Comparison of ENCODE assay signal across 20 cellular contexts in the genomic region with DNA sequence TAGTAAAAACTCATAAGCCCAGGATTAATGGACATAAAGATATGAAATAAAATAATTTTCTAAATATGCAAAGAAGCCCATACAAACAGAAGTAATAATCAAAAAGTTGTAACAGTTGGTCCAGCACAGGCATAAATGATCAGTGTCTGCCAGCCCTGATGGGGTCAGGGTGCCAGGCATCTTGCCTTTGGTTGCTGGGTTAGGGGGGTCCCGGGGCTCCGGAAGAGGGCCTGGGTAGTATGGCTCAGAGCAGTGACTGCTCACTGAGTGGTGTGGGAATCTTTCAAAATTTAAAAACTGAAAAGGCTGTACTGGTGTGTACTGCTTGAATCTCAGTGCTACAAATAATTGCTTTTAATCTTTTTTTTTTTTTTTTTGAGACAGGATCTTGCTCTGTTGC. TPM values are rescaled to one million over a fixed set of nuclear protein-coding genes. Genes with fewer than 3 reads are reported as not detected.
DNase-seq lines count a peak whose midpoint lies in the region; ATAC-seq, FAIRE-seq and TF ChIP-seq lines count a peak whose summit lies in the region.
"Had no signal": no experiment of that assay in that cellular context is flagged by ENCODE, and none has a peak within 500 bp of the region (broad histone marks: within the 10 kb centered on the region; RNA-seq: fewer than 3 reads in every experiment).

No MANE protein-coding gene starts in this region.

- H3K4me3 ChIP-seq in liver (ENCODE audit: low read depth in 1 of 3, low read length in 3 of 3) (no peak overlapping the region), HepG2 (replicated peaks in 1 of 3; ENCODE audit: insufficient read depth in 1 of 3, low read depth in 2 of 3, low read length in 3 of 3) (peak overlapping the region in 1 of 3 experiments; percentile 68; a peak in 1 of 6 replicates), endothelial cell of umbilical vein (replicated peaks in 1 of 3; ENCODE audit: insufficient read depth in 1 of 3, low read depth in 1 of 3, low read length in 3 of 3) (no peak overlapping the region), sigmoid colon (no peak overlapping the region)

- H4K20me1 ChIP-seq in HepG2 (ENCODE audit: insufficient read depth, low read length), result no peaks in the 10 kb centered on the region
- H4K20me1 ChIP-seq in endothelial cell of umbilical vein (replicated peaks; ENCODE audit: control insufficient read depth, extremely low read depth, insufficient read depth, low read length), result no peaks in the 10 kb centered on the region

- H3K27ac Mint-ChIP-seq in CD4-positive, alpha-beta T cell, result no peak overlapping the region

- dilution Hi-C loops in endothelial cell of umbilical vein (cut with MboI; ENCODE audit: extremely low pct_ligation_motif_present, low sequenced_read_pairs), result no loop called here

- peak overlapping the region; percentile 76 to 95 for H3K27ac ChIP-seq in liver (ENCODE audit: low read depth in 1 of 2, low read length in 2 of 2)
- H3K27ac ChIP-seq in HepG2 (ENCODE audit: extremely low read length, insufficient read depth, low read length), result no peak overlapping the region
- H3K27ac ChIP-seq in endothelial cell of umbilical vein (ENCODE audit: insufficient read depth, low read depth, low read length), result no peak overlapping the region
- H3K27ac ChIP-seq in sigmoid colon, result peak overlapping the region; percentile 80 to 84 (median 82)
- no peak overlapping the region for H3K27ac ChIP-seq in CD4-positive, alpha-beta T cell (ENCODE audit: low read depth, low read length)

- ATAC-seq in HepG2, result no peak
- no peak for ATAC-seq in HG03175 (IDR thresholded peaks at IDR 0.05; ENCODE audit: unreplicated experiment)
- no peak for ATAC-seq in HG02973 (IDR thresholded peaks at IDR 0.05; ENCODE audit: unreplicated experiment)
- no peak for ATAC-seq in CD4-positive, alpha-beta T cell (ENCODE audit: poor library complexity)

- 94% methylated on average over 2 of the region's 2 CpGs for WGBS in liver
- WGBS in HepG2 (ENCODE audit: low lambda C conversion rate), result 82% methylated on average over 2 of the region's 2 CpGs
- WGBS in sigmoid colon, 2 donors, result 96 to 98% methylated on average over 2 of the region's 2 CpGs

- TF ChIP-seq POLR2A in HepG2 (IDR thresholded peaks at IDR 0.05; ENCODE audit: insufficient read depth in 1 of 2, low read depth in 2 of 2, low read length in 2 of 2) (no peak), endothelial cell of umbilical vein (IDR thresholded peaks at IDR 0.05; ENCODE audit: low read depth, low read length) (no peak), sigmoid colon (IDR thresholded peaks at IDR 0.05) (no peak)

- H3K36me3 ChIP-seq in liver (ENCODE audit: control insufficient read depth in 4 of 4, insufficient read depth in 3 of 4, low read depth in 1 of 4, low read length in 3 of 4) (no peaks in the 10 kb centered on the region), HepG2 (replicated peaks in 1 of 2; ENCODE audit: control insufficient read depth in 1 of 2, insufficient read depth in 2 of 2, low read length in 2 of 2) (no peaks in the 10 kb centered on the region), endothelial cell of umbilical vein (ENCODE audit: control insufficient read depth in 2 of 2, extremely low read depth in 1 of 2, insufficient read depth in 2 of 2, low read length in 2 of 2) (no peaks in the 10 kb centered on the region), sigmoid colon (no peaks in the 10 kb centered on the region)
- H3K36me3 ChIP-seq: brain microvascular endothelial cell, MG63, prostate gland had no signal

- H3K36me3 Mint-ChIP-seq in CD4-positive, alpha-beta T cell (ENCODE audit: low read depth), result no peaks in the 10 kb centered on the region
- H3K36me3 Mint-ChIP-seq: stimulated activated effector memory CD8-positive, alpha-beta T cell treated with anti-CD3 and anti-CD28 coated beads, Interleukin-12 subunit alpha, Interleukin-12 subunit beta, amount 100 ng/mL, for 72 hours had no signal

- H3K9me3 Mint-ChIP-seq in CD4-positive, alpha-beta T cell, result no peaks in the 10 kb centered on the region
- H3K9me3 Mint-ChIP-seq: nephron; stimulated activated effector memory CD8-positive, alpha-beta T cell treated with anti-CD3 and anti-CD28 coated beads, Interleukin-12 subunit alpha, Interleukin-12 subunit beta, amount 100 ng/mL, for 72 hours had no signal

- H3K4me1 ChIP-seq in liver (ENCODE audit: control insufficient read depth in 4 of 4, insufficient read depth in 4 of 4, low read length in 3 of 4) (peaks cover 4 to 23% (median 13%) of the 10 kb centered on the region in 4 donors), HepG2 (ENCODE audit: insufficient read depth, low read length) (peaks cover 84% of the 10 kb centered on the region), endothelial cell of umbilical vein (ENCODE audit: control insufficient read depth, extremely low read depth, insufficient read depth, low read length) (peaks cover 20% of the 10 kb centered on the region), sigmoid colon (peaks cover 0 to 18% (median 15%) of the 10 kb centered on the region in 4 donors)
- H3K4me1 ChIP-seq: prostate gland had no signal

- CTCF ChIA-PET in HepG2 (lab: Yijun Ruan, JAX; ENCODE audit: low intra/inter-chr PET ratio, low total read pairs), result no interaction called here
- CTCF ChIA-PET in endothelial cell of umbilical vein (lab: Charles Lee), result interaction anchor here (1.3 to 2.6 kb wide), 2 partner anchors 9 to 53 kb away, joined by 3 to 13 read pairs; no protein-coding TSS in a partner anchor
- CTCF ChIA-PET in CD4-positive, alpha-beta T cell (lab: Charles Lee), result no interaction called here

- H3K9ac ChIP-seq in liver (ENCODE audit: low read depth in 1 of 2, low read length in 2 of 2), result no peak overlapping the region
- no peak overlapping the region for H3K9ac ChIP-seq in HepG2 (ENCODE audit: insufficient read depth, low read depth, low read length)
- no peak overlapping the region for H3K9ac ChIP-seq in endothelial cell of umbilical vein (replicated peaks; ENCODE audit: extremely low read depth, insufficient read depth, low read length)

- TF ChIP-seq RAD21 in liver (IDR thresholded peaks at IDR 0.05), result no peak
- TF ChIP-seq RAD21 in HepG2 (CRISPR knock-in tag; IDR thresholded peaks at IDR 0.05), result no peak

- in situ Hi-C loops in HepG2 (cut with HindIII; ENCODE audit: extremely low pct_ligation_motif_present, low pct_unique_long_range_greater_than_20kb), result loop anchor here (5.0 to 25.0 kb wide), 2 partner anchors 225 to 705 kb away; no protein-coding TSS in a partner anchor

- BruUV-seq in HepG2 (replicated peaks; lab: Mats Ljungman, UMichigan), result no TSS peak
- BruUV-seq in endothelial cell of umbilical vein (replicated peaks; lab: Mats Ljungman, UMichigan), result no TSS peak

- H3K79me2 ChIP-seq in HepG2 (ENCODE audit: insufficient read depth, low read length) (no peaks in the 10 kb centered on the region), endothelial cell of umbilical vein (ENCODE audit: control insufficient read depth, insufficient read depth, low read length) (no peaks in the 10 kb centered on the region)

- no peak for FAIRE-seq in HepG2 (lab: Jason Lieb, UNC)
- no peak for FAIRE-seq in endothelial cell of umbilical vein (lab: Jason Lieb, UNC)
- FAIRE-seq: GM18507 had no signal

- H3K4me1 Mint-ChIP-seq in CD4-positive, alpha-beta T cell (ENCODE audit: low read depth), result peaks cover 21% of the 10 kb centered on the region

- no peaks in the 10 kb centered on the region for H3K27me3 Mint-ChIP-seq in CD4-positive, alpha-beta T cell

- H3K9me3 ChIP-seq in liver (ENCODE audit: control insufficient read depth in 4 of 4, low read length in 3 of 4) (no peaks in the 10 kb centered on the region), HepG2 (ENCODE audit: low read length) (no peaks in the 10 kb centered on the region), endothelial cell of umbilical vein (replicated peaks; ENCODE audit: control insufficient read depth, insufficient read depth, low read length) (no peaks in the 10 kb centered on the region), sigmoid colon (no peaks in the 10 kb centered on the region)
- no peaks in the 10 kb centered on the region for H3K9me3 ChIP-seq in CD4-positive, alpha-beta T cell (ENCODE audit: control insufficient read depth, low read length)
- H3K9me3 ChIP-seq: MG63, prostate gland had no signal

- POLR2A ChIA-PET in HepG2 (lab: Yijun Ruan, JAX), result no interaction called here
- POLR2A ChIA-PET in endothelial cell of umbilical vein (lab: Charles Lee), result interaction anchor here (0.7 to 1.5 kb wide), 3 partner anchors 10 to 27 kb away, joined by 3 to 6 read pairs (median 4); no protein-coding TSS in a partner anchor
- POLR2A ChIA-PET in CD4-positive, alpha-beta T cell (lab: Charles Lee), result no interaction called here

- TF ChIP-seq CTCF in liver (IDR thresholded peaks at IDR 0.05; ENCODE audit: low read depth, low read length, missing input control), result no peak
- no peak for TF ChIP-seq CTCF in HepG2 (CRISPR knock-in tag; IDR thresholded peaks at IDR 0.05)
- no peak for TF ChIP-seq CTCF in endothelial cell of umbilical vein (IDR thresholded peaks at IDR 0.05; ENCODE audit: extremely low read depth in 1 of 2, insufficient read depth in 1 of 2, low read depth in 1 of 2, low read length in 2 of 2)
- no peak for TF ChIP-seq CTCF in sigmoid colon (IDR thresholded peaks at IDR 0.05)
- no peak for TF ChIP-seq CTCF in CD4-positive, alpha-beta T cell (IDR thresholded peaks at IDR 0.05)

- H2AFZ ChIP-seq in HepG2 (ENCODE audit: low read length) (no peak overlapping the region), endothelial cell of umbilical vein (ENCODE audit: low read depth, low read length) (no peak overlapping the region)

- intact Hi-C loops in HepG2 (cut with micrococcal nuclease; ENCODE audit: unreplicated experiment) (loop anchor here (5.0 kb wide), 1 partner anchor 80 kb away; no protein-coding TSS in a partner anchor), endothelial cell of umbilical vein (cut with micrococcal nuclease) (no loop called here), sigmoid colon (cut with DNase I) (loop anchor here (5.0 kb wide), 1 partner anchor 50 kb away; no protein-coding TSS in a partner anchor)
- intact Hi-C loops in CD4-positive, alpha-beta T cell (cut with DNase I, micrococcal nuclease), result no loop called here

- no peaks in the 10 kb centered on the region for H3K9me1 ChIP-seq in endothelial cell of umbilical vein (replicated peaks; ENCODE audit: control insufficient read depth, extremely low read depth, insufficient read depth, low read length)

- no peak overlapping the region for H3K4me2 ChIP-seq in HepG2 (ENCODE audit: low read depth, low read length)
- H3K4me2 ChIP-seq in endothelial cell of umbilical vein (ENCODE audit: insufficient read depth, low read length), result peak overlapping the region; percentile 38

- no peak for TF ChIP-seq EP300 in HepG2 (IDR thresholded peaks at IDR 0.05; ENCODE audit: low read depth in 2 of 2, low read length in 2 of 2)
- TF ChIP-seq EP300 in HepG2 (CRISPR knock-in tag; IDR thresholded peaks at IDR 0.05; ENCODE audit: borderline replicate concordance), result no peak
- TF ChIP-seq EP300 in sigmoid colon (IDR thresholded peaks at IDR 0.05), result no peak

- DNase-seq in HepG2 (ENCODE audit: low spot score), result no peak
- DNase-seq in endothelial cell of umbilical vein (ENCODE audit: low read depth, low spot score), result no peak
- no peak for DNase-seq in sigmoid colon
- no peak for DNase-seq in D341Med (ENCODE audit: low spot score)
- DNase-seq in CD4-positive, alpha-beta T cell, result no peak
- DNase-seq: activated CD4-positive, alpha-beta T cell treated with anti-CD3 and anti-CD28 coated beads, Interleukin-2, amount 50 U/mL, for 48 hours; activated naive CD4-positive, alpha-beta T cell; activated T-cell treated with anti-CD3 and anti-CD28 coated beads for 4 hours; brain microvascular endothelial cell; glutamatergic neuron; mesendoderm; MG63; NCI-H1694 treated with DMSO at 0.1 percent for 48 hours had no signal

- no peak overlapping the region for H3K4me3 Mint-ChIP-seq in CD4-positive, alpha-beta T cell
- H3K4me3 Mint-ChIP-seq: nephron had no signal

- H3K27me3 ChIP-seq in liver (ENCODE audit: control insufficient read depth in 4 of 4, insufficient read depth in 4 of 4, low read length in 3 of 4) (no peaks in the 10 kb centered on the region), HepG2 (ENCODE audit: control insufficient read depth in 1 of 2, insufficient read depth in 2 of 2, low read length in 2 of 2) (no peaks in the 10 kb centered on the region), endothelial cell of umbilical vein (ENCODE audit: control insufficient read depth in 2 of 2, insufficient read depth in 2 of 2, low read length in 2 of 2) (no peaks in the 10 kb centered on the region), sigmoid colon (no peaks in the 10 kb centered on the region)
- no peaks in the 10 kb centered on the region for H3K27me3 ChIP-seq in CD4-positive, alpha-beta T cell (ENCODE audit: control insufficient read depth, insufficient read depth, low read length)
- H3K27me3 ChIP-seq: brain microvascular endothelial cell, MG63 had no signal

RNA-seq across cellular contexts. Expression of a gene that starts 7.7 kb away (rescaled TPM):
- total RNA-seq in liver, result 10 to 100 TPM; 86.0 to 97.0 TPM
- 10 to 100 TPM; 22.7 to 26.5 TPM for polyA plus RNA-seq in liver
- total RNA-seq in HepG2 (2016; rRNA removed; fragmentation: Illumina TruSeq; extraction: Trizol), result 136 and 167 TPM in 2 replicates
- 33.5 and 40.4 TPM in 2 replicates for total RNA-seq in HepG2 (2016; cell fraction: cytosol; rRNA removed; fragmentation: Illumina TruSeq; extraction: Trizol; ENCODE audit: low read depth)
- 141 and 159 TPM in 2 replicates for total RNA-seq in HepG2 (2016; cell fraction: insoluble cytoplasmic fraction; rRNA removed; fragmentation: Illumina TruSeq; extraction: Trizol)
- 82.9 and 85.6 TPM in 2 replicates for total RNA-seq in HepG2 (2016; cell fraction: membrane; rRNA removed; fragmentation: Illumina TruSeq; extraction: Trizol)
- total RNA-seq in HepG2 (2016; cell fraction: nucleus; rRNA removed; fragmentation: Illumina TruSeq; extraction: Trizol), result 114 and 126 TPM in 2 replicates
- polyA plus RNA-seq in HepG2 (2011; rRNA removed), result 117 and 137 TPM in 2 replicates
- polyA plus RNA-seq in HepG2 (2011; cell fraction: cytosol; rRNA removed), result 108 and 115 TPM in 2 replicates
- 73.5 and 79.1 TPM in 2 replicates for polyA plus RNA-seq in HepG2 (2011; cell fraction: nucleus; rRNA removed)
- 77.5 and 90.6 TPM in 2 replicates for polyA plus RNA-seq in HepG2 (2012)
- polyA plus RNA-seq in HepG2 (2016; cell fraction: cytosol; fragmentation: Illumina TruSeq; extraction: Trizol; ENCODE audit: low read depth), result 5.6 and 6.8 TPM in 2 replicates
- polyA plus RNA-seq in HepG2 (2016; cell fraction: insoluble cytoplasmic fraction; fragmentation: Illumina TruSeq; extraction: Trizol; ENCODE audit: low read depth), result 101 and 120 TPM in 2 replicates
- polyA plus RNA-seq in HepG2 (2016; cell fraction: membrane; fragmentation: Illumina TruSeq; extraction: Trizol; ENCODE audit: low read depth), result 23.6 and 26.7 TPM in 2 replicates
- 50.1 and 57.9 TPM in 2 replicates for polyA plus RNA-seq in HepG2 (2016; cell fraction: nucleus; fragmentation: Illumina TruSeq; extraction: Trizol; ENCODE audit: insufficient read depth, low read depth)
- 195 and 554 TPM in 2 replicates for polyA minus RNA-seq in HepG2 (2011; rRNA and poly(A)+ RNA removed; ENCODE audit: low replicate concordance)
- 175 and 185 TPM in 2 replicates for polyA minus RNA-seq in HepG2 (2011; cell fraction: cytosol; rRNA and poly(A)+ RNA removed)
- 261 and 310 TPM in 2 replicates for polyA minus RNA-seq in HepG2 (2011; cell fraction: nucleus; rRNA and poly(A)+ RNA removed)
- 232 and 233 TPM in 2 replicates for total RNA-seq in endothelial cell of umbilical vein
- polyA plus RNA-seq in endothelial cell of umbilical vein, result 175 and 178 TPM in 2 replicates
- 152 and 173 TPM in 2 replicates for polyA plus RNA-seq in endothelial cell of umbilical vein (2011; cell fraction: cytosol; rRNA removed)
- 179 and 220 TPM in 2 replicates for polyA plus RNA-seq in endothelial cell of umbilical vein (2011; cell fraction: nucleus; rRNA removed)
- polyA plus RNA-seq in endothelial cell of umbilical vein (2012), result 92.6 and 143 TPM in 2 replicates
- 484 and 519 TPM in 2 replicates for polyA minus RNA-seq in endothelial cell of umbilical vein
- polyA minus RNA-seq in endothelial cell of umbilical vein (2011; cell fraction: cytosol; rRNA and poly(A)+ RNA removed), result 83.3 TPM
- polyA minus RNA-seq in endothelial cell of umbilical vein (2011; cell fraction: nucleus; rRNA and poly(A)+ RNA removed), result 324 and 418 TPM in 2 replicates
- total RNA-seq in sigmoid colon, result 100 to 1,000 TPM; 139 to 146 (median 142) TPM
- polyA plus RNA-seq in sigmoid colon, result 10 to 100 TPM in 2 of 3 donors, 1 to 10 TPM in 1; 9.2 to 19.2 (median 14.4) TPM
- 10 to 100 TPM; 60.7 to 67.3 TPM for total RNA-seq in CD4-positive, alpha-beta T cell

Comparison
In these comparisons a context has a peak if more than half of its experiments do, and no peak if none do; other contexts are left out.
1. H3K27ac ChIP-seq: peak in liver (2 of 2) and sigmoid colon (4 of 4); none in HepG2 (single experiment), endothelial cell of umbilical vein (single experiment) and CD4-positive, alpha-beta T cell (single experiment).
2. intact Hi-C loops: an anchor here in HepG2 (5.0 kb wide) and sigmoid colon (5.0 kb wide); none called in endothelial cell of umbilical vein and CD4-positive, alpha-beta T cell.